1 cellular context compared by ENCODE assay signal in genomic region chr11:30481385-30481784, GRCh38.
TF ChIP-seq lines count a peak whose summit lies in the region.

No MANE protein-coding gene starts in this region.

TF ChIP-seq in HEK293, 187 proteins besides CTCF, POLR2A, EP300 and RAD21:
- TF ChIP-seq ZNF175 (tag by site-specific recombination; IDR thresholded peaks at IDR 0.05) (no peak), RBAK (tag by site-specific recombination; IDR thresholded peaks at IDR 0.05) (no peak), ZNF560 (tag by site-specific recombination; IDR thresholded peaks at IDR 0.05; ENCODE audit: borderline replicate concordance) (no peak), ZBTB26 (tag by site-specific recombination; optimal IDR thresholded peaks at IDR 0.05) (no peak), ZBTB17 (tag by site-specific recombination; IDR thresholded peaks at IDR 0.05) (peak; percentile 62)
TF ChIP-seq in HEK293: peak in this region for 1.
